8 cellular contexts compared by ENCODE assay signal in genomic region chr7:65873582-65874193, GRCh38. TPM values are rescaled to one million over a fixed set of nuclear protein-coding genes. Genes with fewer than 3 reads are reported as not detected.
A peak's percentile ranks its signal among the peaks of the same experiment; 100 is the strongest.
DNase-seq lines count a peak whose midpoint lies in the region; ATAC-seq and TF ChIP-seq lines count a peak whose summit lies in the region.
"Not testable (repeated sequence)": the region's sequence is repeated elsewhere in the genome, so short reads cannot be mapped to it uniquely, and the experiment has no call there.

No MANE protein-coding gene starts in this region.

- DNase-seq in MG63 (peak; percentile 15), cerebellar cortex (ENCODE audit: low spot score) (peak; percentile 6), iPS-NIHi11 (ENCODE audit: low spot score) (peak; percentile 18), retina (peak; percentile 36), vagina (ENCODE audit: extremely low spot score in 2 of 2) (peak in 1 of 2 donors; percentile 87)
- peak; percentile 41 for DNase-seq in activated CD4-positive, CD25-positive, alpha-beta regulatory T cell treated with anti-CD3 and anti-CD28 coated beads, Interleukin-2, amount 50 U/mL, for 72 hours

- peak; percentile 30 for ATAC-seq in GM18505 (IDR thresholded peaks at IDR 0.05; ENCODE audit: unreplicated experiment)
- peak; percentile 41 for ATAC-seq in HG02642 (IDR thresholded peaks at IDR 0.05; ENCODE audit: poor library complexity, unreplicated experiment)

- H3K4me1 ChIP-seq in vagina = not testable (repeated sequence)

- peak overlapping the region; percentile 61 for H3K27ac ChIP-seq in vagina

- not testable (repeated sequence) for TF ChIP-seq CTCF in vagina (IDR thresholded peaks at IDR 0.05)

- H3K27me3 ChIP-seq in MG63, vagina: not testable (repeated sequence)

- not testable (repeated sequence) for H3K36me3 ChIP-seq in MG63, vagina

- H3K4me3 ChIP-seq in MG63 (peak overlapping the region; percentile 65), vagina (peak overlapping the region; percentile 91 to 99)

- intact Hi-C loops in vagina (cut with DNase I) = not testable (repeated sequence)

- not testable (repeated sequence) for H3K9me3 ChIP-seq in MG63, vagina

- TF ChIP-seq POLR2A in GM18505 (IDR thresholded peaks at IDR 0.05; ENCODE audit: borderline replicate concordance, extremely low read depth, insufficient read depth, insufficient read length); vagina (IDR thresholded peaks at IDR 0.05): not testable (repeated sequence)

RNA-seq across cellular contexts. Expression of gene VKORC1L1, which starts 0.8 kb away (rescaled TPM):
- 1.7 and 3.0 TPM in 2 replicates for total RNA-seq in MG63 (2014; rRNA removed; shearing (Covaris generic); ENCODE audit: low replicate concordance)
- 15.2 TPM for total RNA-seq in vagina
